8 cellular contexts compared by ENCODE assay signal in genomic region chr17:43694081-43694870, GRCh38. TPM values are rescaled to one million over a fixed set of nuclear protein-coding genes. Genes with fewer than 3 reads are reported as not detected.
DNase-seq lines count a peak whose midpoint lies in the region; ATAC-seq and TF ChIP-seq lines count a peak whose summit lies in the region.

No MANE protein-coding gene starts in this region.

- no peak overlapping the region for H4K8ac ChIP-seq in trophoblast cell (ENCODE audit: low read depth, low read length)

- peaks cover 2% of the 10 kb centered on the region for H3K9me3 ChIP-seq in trophoblast cell (ENCODE audit: insufficient read depth, low read depth, low read length)

- DNase-seq in NCI-H1092 treated with DMSO at 0.1 percent for 48 hours (lab: John Stamatoyannopoulos, UW) (peak; percentile 70), Right ventricle myocardium inferior (ENCODE audit: missing footprints) (peak; percentile 85), trophoblast cell (peak; percentile 80 to 93), ureter (ENCODE audit: low spot score) (peak; percentile 86)
- DNase-seq in activated naive CD4-positive, alpha-beta T cell treated with anti-CD3 and anti-CD28 coated beads, Interleukin-2, amount 50 U/mL, for 16 hours, result peak; percentile 73

- H3K27me3 ChIP-seq in trophoblast cell (ENCODE audit: insufficient read depth, low read length), result no peaks in the 10 kb centered on the region

- no peak overlapping the region for H3K4ac ChIP-seq in trophoblast cell (ENCODE audit: low read depth, low read length)

- no peak overlapping the region for H3K4me2 ChIP-seq in trophoblast cell (ENCODE audit: low read length)

- ATAC-seq in SK-N-SH treated with all-trans-retinoic acid at 6 μM for 48 hours (peak; percentile 93), Right ventricle myocardium inferior (peak; percentile 65), GM18873 (IDR thresholded peaks at IDR 0.05; ENCODE audit: low FRiP score, unreplicated experiment) (no peak)

- H3K14ac ChIP-seq in trophoblast cell (ENCODE audit: low read length), result no peak overlapping the region

- H3K36me3 ChIP-seq in trophoblast cell (ENCODE audit: control insufficient read depth in 1 of 2, insufficient read depth in 2 of 2, low read length in 2 of 2), result no peaks in the 10 kb centered on the region

- H4K91ac ChIP-seq in trophoblast cell (ENCODE audit: low read depth, low read length), result no peak overlapping the region

- no CpG with 5 or more reads among the region's 11 CpGs for WGBS in trophoblast cell (ENCODE audit: extremely low coverage, insufficient coverage, insufficient read length)

- H3K27ac ChIP-seq in trophoblast cell (ENCODE audit: low read depth, low read length), result no peak overlapping the region

- no peak overlapping the region for H2BK5ac ChIP-seq in trophoblast cell (ENCODE audit: low read depth, low read length, poor library complexity)

- no peak overlapping the region for H2BK12ac ChIP-seq in trophoblast cell (ENCODE audit: low read length)

- H3K4me3 ChIP-seq in trophoblast cell (ENCODE audit: low read depth, low read length), result no peak overlapping the region

- no peak overlapping the region for H3K18ac ChIP-seq in trophoblast cell (ENCODE audit: low read length)

- H4K12ac ChIP-seq in trophoblast cell (ENCODE audit: low read depth, low read length), result no peak overlapping the region

- H3K9ac ChIP-seq in trophoblast cell (ENCODE audit: low read length), result no peak overlapping the region

- H3K4me1 ChIP-seq in trophoblast cell (ENCODE audit: control insufficient read depth in 1 of 2, insufficient read depth in 2 of 2, low read length in 2 of 2), result peaks cover 0 to 3% of the 10 kb centered on the region in 2 experiments

- H2AFZ ChIP-seq in trophoblast cell (ENCODE audit: insufficient read depth, low read length, poor library complexity), result no peak overlapping the region

- H2AK5ac ChIP-seq in trophoblast cell (ENCODE audit: low read length), result no peak overlapping the region

- H3K79me2 ChIP-seq in trophoblast cell (ENCODE audit: control insufficient read depth, insufficient read depth, low read length, poor library complexity), result no peaks in the 10 kb centered on the region

- H3K79me1 ChIP-seq in trophoblast cell (ENCODE audit: low read length), result no peaks in the 10 kb centered on the region

- peak; percentile 79 for TF ChIP-seq CTCF in GM12874 (IDR thresholded peaks at IDR 0.05; ENCODE audit: insufficient read depth, low read depth, low read length)

- H3K23ac ChIP-seq in trophoblast cell (ENCODE audit: low read length), result no peak overlapping the region

- intact Hi-C loops in Right ventricle myocardium inferior (cut with DNase I), result loop anchor here (1.0 to 10.0 kb wide), 2 partner anchors 66 to 151 kb away; partner anchors contain the start of gene CD300LG

- H2BK120ac ChIP-seq in trophoblast cell (ENCODE audit: insufficient read depth, low read length, poor library complexity), result no peak overlapping the region

TF ChIP-seq in SK-N-SH treated with all-trans-retinoic acid at 6 μM for 48 hours, 23 proteins besides CTCF, POLR2A, EP300 and RAD21:
- TF ChIP-seq RARB (CRISPR knock-in tag; IDR thresholded peaks at IDR 0.05), result no peak
- no peak for TF ChIP-seq OSR1 (CRISPR knock-in tag; IDR thresholded peaks at IDR 0.05)
- no peak for TF ChIP-seq ARNTL (CRISPR knock-in tag; IDR thresholded peaks at IDR 0.05; ENCODE audit: borderline replicate concordance, low read depth)
- no peak for TF ChIP-seq ZNF8 (CRISPR knock-in tag; IDR thresholded peaks at IDR 0.05)
- TF ChIP-seq, protein P1, sequence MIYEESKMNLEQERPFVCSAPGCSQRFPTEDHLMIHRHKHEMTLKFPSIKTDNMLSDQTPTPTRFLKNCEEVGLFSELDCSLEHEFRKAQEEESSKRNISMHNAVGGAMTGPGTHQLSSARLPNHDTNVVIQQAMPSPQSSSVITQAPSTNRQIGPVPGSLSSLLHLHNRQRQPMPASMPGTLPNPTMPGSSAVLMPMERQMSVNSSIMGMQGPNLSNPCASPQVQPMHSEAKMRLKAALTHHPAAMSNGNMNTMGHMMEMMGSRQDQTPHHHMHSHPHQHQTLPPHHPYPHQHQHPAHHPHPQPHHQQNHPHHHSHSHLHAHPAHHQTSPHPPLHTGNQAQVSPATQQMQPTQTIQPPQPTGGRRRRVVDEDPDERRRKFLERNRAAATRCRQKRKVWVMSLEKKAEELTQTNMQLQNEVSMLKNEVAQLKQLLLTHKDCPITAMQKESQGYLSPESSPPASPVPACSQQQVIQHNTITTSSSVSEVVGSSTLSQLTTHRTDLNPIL (CRISPR knock-in tag; IDR thresholded peaks at IDR 0.05; ENCODE audit: low read depth), result no peak
- no peak for TF ChIP-seq PPARA (CRISPR knock-in tag; IDR thresholded peaks at IDR 0.05; ENCODE audit: borderline replicate concordance)
- no peak for TF ChIP-seq BACH2 (CRISPR knock-in tag; IDR thresholded peaks at IDR 0.05; ENCODE audit: borderline replicate concordance)
- TF ChIP-seq ISL1 (CRISPR knock-in tag; IDR thresholded peaks at IDR 0.05), result no peak
- TF ChIP-seq ZC3H10 (CRISPR knock-in tag; IDR thresholded peaks at IDR 0.05), result no peak
- no peak for TF ChIP-seq TOX (CRISPR knock-in tag; IDR thresholded peaks at IDR 0.05; ENCODE audit: borderline replicate concordance)
- no peak for TF ChIP-seq SNAI2 (CRISPR knock-in tag; IDR thresholded peaks at IDR 0.05)
- no peak for TF ChIP-seq CSDC2 (CRISPR knock-in tag; IDR thresholded peaks at IDR 0.05)
- TF ChIP-seq GLIS3 (CRISPR knock-in tag; IDR thresholded peaks at IDR 0.05), result no peak
TF ChIP-seq in SK-N-SH treated with all-trans-retinoic acid at 6 μM for 48 hours: peak in this region for 0.

RNA-seq across cellular contexts. Expression of gene MEOX1, which starts 32.6 kb away (rescaled TPM):
- total RNA-seq in Right ventricle myocardium inferior, result 11.1 TPM
- polyA plus RNA-seq in trophoblast cell (2013), result 7.3 and 9.2 TPM in 2 replicates
- 9.8 TPM for total RNA-seq in ureter
